In the genomic region with DNA sequence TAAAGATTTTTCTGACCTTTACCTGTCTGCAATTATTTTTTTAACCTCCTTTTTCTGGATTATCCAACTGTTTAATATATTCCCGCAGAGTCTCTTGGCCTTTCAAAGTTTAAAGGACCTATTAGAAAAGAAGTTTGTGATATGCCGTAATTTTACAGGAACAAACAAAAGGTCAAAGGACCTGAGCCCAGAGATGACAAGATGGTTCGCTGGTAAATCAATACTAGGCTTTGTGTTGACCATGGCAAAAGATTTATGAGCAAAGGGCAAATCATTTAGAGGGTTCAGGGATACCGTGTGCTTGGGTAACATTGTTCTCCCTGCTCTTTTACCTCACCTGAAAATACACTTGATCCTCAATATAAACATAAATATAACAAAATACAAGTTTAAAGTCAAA, we compare ENCODE assay signal across 30 cellular contexts.
"Had no signal": no experiment of that assay in that cellular context is flagged by ENCODE, and none has a peak within 500 bp of the region (broad histone marks: within the 10 kb centered on the region; RNA-seq: fewer than 3 reads in every experiment).

No MANE protein-coding gene starts in this region.

- ATAC-seq: activated CD4-positive, alpha-beta T cell treated with anti-CD3 and anti-CD28 coated beads for 36 hours; activated T-helper 17 cell treated with anti-CD3 and anti-CD28 coated beads, Interleukin-2, amount 50 U/mL, for 72 hours; Panc1; Right ventricle myocardium inferior had no signal

- H3K9me3 ChIP-seq: MG63, SJCRH30, SK-N-SH had no signal

- H3K36me3 ChIP-seq: brain microvascular endothelial cell, cardiac muscle cell, MG63, SJCRH30 had no signal

- H3K4me2 ChIP-seq: KMS-11, SK-N-SH had no signal

- DNase-seq: activated CD4-positive, alpha-beta memory T cell treated with anti-CD3 and anti-CD28 coated beads, Interleukin-2, amount 10 ng/mL, durations not matched to agents 7 days and 5 days; activated CD4-positive, alpha-beta T cell treated with anti-CD3 and anti-CD28 coated beads for 36 hours; activated CD4-positive, alpha-beta T cell treated with anti-CD3 and anti-CD28 coated beads, Interleukin-2, amount 50 U/mL, for 1 hour; activated gamma-delta T cell; activated naive CD4-positive, alpha-beta T cell treated with anti-CD3 and anti-CD28 coated beads for 36 hours; activated T-cell treated with anti-CD3 and anti-CD28 coated beads for 4 hours; activated T-cell treated with anti-CD3 and anti-CD28 coated beads, Interleukin-2, amount 50 U/mL, for 48 hours; amygdala; brain microvascular endothelial cell; cerebellar nuclear complex; MG63; MV-4-11; NCI-H1092 treated with DMSO at 0.1 percent for 48 hours; NCI-H1417 treated with DMSO at 0.1 percent for 48 hours; NCI-H187; NCI-H2081; NCI-H446 treated with DMSO at 0.1 percent for 48 hours; NCI-H524 treated with DMSO at 0.1 percent for 48 hours; NK-92 treated with Interleukin-12 subunit alpha and Interleukin-12 subunit beta, amount 100 ng/mL, for 24 hours; OCI-M1; RPMI8226; SJCRH30; SK-N-SH; T-helper 1 cell had no signal

- H3K27ac ChIP-seq: brain microvascular endothelial cell, cardiac muscle cell, KMS-11, SJCRH30, VCaP had no signal

- H3K4me3 ChIP-seq: cardiac muscle cell, MG63, SJCRH30 had no signal

- H3K9me2 ChIP-seq: SK-N-SH had no signal

- H3K27me3 ChIP-seq: brain microvascular endothelial cell, cardiac muscle cell, MG63, SJCRH30 had no signal
